22 cellular contexts compared by ENCODE assay signal in the genomic region with DNA sequence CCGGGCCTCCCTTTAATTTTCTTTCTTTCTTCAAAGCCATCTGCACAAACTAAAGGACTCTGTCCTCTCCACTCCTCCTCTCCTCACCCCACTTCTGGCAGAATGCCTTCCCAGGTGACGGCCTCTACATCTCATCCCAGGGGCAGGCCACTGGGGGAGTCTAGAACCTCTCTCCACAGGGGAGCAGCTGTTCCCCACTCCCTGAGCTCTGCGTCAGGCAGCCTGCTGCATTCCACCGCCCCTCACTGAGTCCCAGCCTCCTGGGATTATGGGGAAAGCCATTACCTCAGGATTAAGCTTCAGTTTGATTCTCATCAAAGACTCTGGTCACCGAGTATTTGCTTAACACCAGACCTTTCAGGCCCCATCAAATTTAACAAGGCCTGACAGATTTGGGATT.
DNase-seq lines count a peak whose midpoint lies in the region; ATAC-seq, FAIRE-seq and TF ChIP-seq lines count a peak whose summit lies in the region.
"Had no signal": no experiment of that assay in that cellular context is flagged by ENCODE, and none has a peak within 500 bp of the region (broad histone marks: within the 10 kb centered on the region; RNA-seq: fewer than 3 reads in every experiment).

No MANE protein-coding gene starts in this region.

- POLR2A ChIA-PET in HEK293T (lab: Yijun Ruan, JAX), result no interaction called here

- TF ChIP-seq EP300 in stomach (IDR thresholded peaks at IDR 0.05), result no peak

- TF ChIP-seq POLR2A in stomach (IDR thresholded peaks at IDR 0.05), result no peak

- ATAC-seq in HG03095 (IDR thresholded peaks at IDR 0.05; ENCODE audit: unreplicated experiment), result no peak
- ATAC-seq: GM12878 had no signal

- FAIRE-seq in D721Med (lab: Jason Lieb, UNC), result peak; percentile 68
- FAIRE-seq: G401.6, GM12878, H1 had no signal

- H3K36me3 ChIP-seq in BLaER1 (no peaks in the 10 kb centered on the region), stomach (no peaks in the 10 kb centered on the region)
- H3K36me3 ChIP-seq: MG63, SJSA1 had no signal

- peak overlapping the region; percentile 69 for H3K4me3 Mint-ChIP-seq in glutamatergic neuron (ENCODE audit: unreplicated experiment)
- H3K4me3 Mint-ChIP-seq: CD4-positive, alpha-beta T cell; HFFc6; T-helper 2 cell treated with Interferon-gamma antibody and Interleukin-4, amounts not matched to agents 5 μg/mL and 100 μg/mL, for 36 hours had no signal

- WGBS in stomach, 5 donors, result 65 to 79% (median 73%) methylated on average over 5 of the region's 5 CpGs

- H3K9ac ChIP-seq in BLaER1, result peak overlapping the region; percentile 51; the same call in 1 of the 2 replicates

- peak overlapping the region; percentile 95 for H3K27ac Mint-ChIP-seq in glutamatergic neuron (ENCODE audit: unreplicated experiment)
- H3K27ac Mint-ChIP-seq: CD4-positive, alpha-beta T cell; HFFc6; T-helper 2 cell treated with Interferon-gamma antibody and Interleukin-4, amounts not matched to agents 5 μg/mL and 100 μg/mL, for 36 hours had no signal

- peak overlapping the region; percentile 52 for H3K4me3 ChIP-seq in BLaER1
- no peak overlapping the region for H3K4me3 ChIP-seq in stomach
- H3K4me3 ChIP-seq: GM12878, MG63, SJSA1 had no signal

- peak; percentile 69 for DNase-seq in D721Med (ENCODE audit: insufficient read length, low spot score)
- DNase-seq in NCI-H82 treated with DMSO at 0.1 percent for 48 hours (lab: John Stamatoyannopoulos, UW; ENCODE audit: unreplicated experiment), result peak; percentile 74
- peak; percentile 54 for DNase-seq in glutamatergic neuron
- no peak for DNase-seq in HEK293T (ENCODE audit: extremely low spot score)
- no peak for DNase-seq in stomach
- DNase-seq: ACHN; AML-193; CD4-positive, alpha-beta T cell; HFFc6; IMR-90; Karpas-422; MG63; NCI-H1694 treated with DMSO at 0.1 percent for 48 hours; NCI-H510A treated with DMSO at 0.1 percent for 48 hours; RPMI8226 had no signal

- no peaks in the 10 kb centered on the region for H4K20me1 ChIP-seq in BLaER1

- H3K4me2 ChIP-seq in BLaER1, result peak overlapping the region; percentile 90

- no peaks in the 10 kb centered on the region for H3K36me3 Mint-ChIP-seq in glutamatergic neuron (ENCODE audit: unreplicated experiment)

- no peaks in the 10 kb centered on the region for H3K9me3 ChIP-seq in BLaER1
- no peaks in the 10 kb centered on the region for H3K9me3 ChIP-seq in stomach
- H3K9me3 ChIP-seq: MG63, SJSA1 had no signal

- peaks cover 38% of the 10 kb centered on the region for H3K4me1 Mint-ChIP-seq in glutamatergic neuron (ENCODE audit: low read depth, unreplicated experiment)

- H3K27me3 ChIP-seq in BLaER1, result no peaks in the 10 kb centered on the region
- peaks cover 0 to 21% (median 0%) of the 10 kb centered on the region in 3 donors for H3K27me3 ChIP-seq in stomach
- H3K27me3 ChIP-seq: MG63, SJSA1 had no signal

- intact Hi-C loops in stomach (cut with DNase I; ENCODE audit: low total_unique reads), result no loop called here

- peaks cover 10% of the 10 kb centered on the region for H3K27me3 Mint-ChIP-seq in glutamatergic neuron (ENCODE audit: unreplicated experiment)

- peaks cover 10% of the 10 kb centered on the region for H3K9me3 Mint-ChIP-seq in glutamatergic neuron (ENCODE audit: unreplicated experiment)
- H3K9me3 Mint-ChIP-seq: CD4-positive, alpha-beta T cell; T-helper 2 cell treated with Interferon-gamma antibody and Interleukin-4, amounts not matched to agents 5 μg/mL and 100 μg/mL, for 36 hours had no signal

- TF ChIP-seq CTCF in D721Med (IDR thresholded peaks at IDR 0.05; ENCODE audit: insufficient read depth, missing control alignments) (no peak), glutamatergic neuron (IDR thresholded peaks at IDR 0.05; ENCODE audit: partially characterized antibody, unreplicated experiment) (no peak), stomach (IDR thresholded peaks at IDR 0.05) (no peak)

- CTCF ChIA-PET in HEK293T (lab: Yijun Ruan, JAX), result no interaction called here

- H3K27ac ChIP-seq in BLaER1, result peak overlapping the region; percentile 69
- no peak overlapping the region for H3K27ac ChIP-seq in stomach
- H3K27ac ChIP-seq: SJSA1 had no signal

- H3K4me1 ChIP-seq in BLaER1, result peaks cover 50% of the 10 kb centered on the region
- H3K4me1 ChIP-seq in stomach, result no peaks in the 10 kb centered on the region
- H3K4me1 ChIP-seq: SJSA1 had no signal

TF ChIP-seq in HEK293T, 16 proteins besides CTCF, POLR2A, EP300 and RAD21:
- TF ChIP-seq FOXK2 (IDR thresholded peaks at IDR 0.05), result no peak

Comparison
In these comparisons a context has a peak if more than half of its experiments do, and no peak if none do; other contexts are left out.
1. DNase-seq: peak in D721Med (single experiment), NCI-H82 treated with DMSO at 0.1 percent for 48 hours (single experiment) and glutamatergic neuron (single experiment); none in HEK293T (single experiment) and stomach (single experiment).